Comparison of ENCODE assay signal across 11 cellular contexts in genomic region chrX:23797371-23798128, GRCh38. TPM values are rescaled to one million over a fixed set of nuclear protein-coding genes. Genes with fewer than 3 reads are reported as not detected.
DNase-seq lines count a peak whose midpoint lies in the region; ATAC-seq, FAIRE-seq and TF ChIP-seq lines count a peak whose summit lies in the region.
"Had no signal": no experiment of that assay in that cellular context is flagged by ENCODE, and none has a peak within 500 bp of the region (broad histone marks: within the 10 kb centered on the region; RNA-seq: fewer than 3 reads in every experiment).

No MANE protein-coding gene starts in this region.

- ATAC-seq in HG02610 (IDR thresholded peaks at IDR 0.05; ENCODE audit: unreplicated experiment) (no peak), HG03025 (IDR thresholded peaks at IDR 0.05; ENCODE audit: low FRiP score, unreplicated experiment) (no peak), GM18873 (IDR thresholded peaks at IDR 0.05; ENCODE audit: low FRiP score, unreplicated experiment) (no peak)
- ATAC-seq: naive thymus-derived CD4-positive, alpha-beta T cell had no signal

- H3K27ac ChIP-seq in muscle layer of duodenum (ENCODE audit: low read length): peak overlapping the region; percentile 20

- no peak for FAIRE-seq in bronchial epithelial cell (lab: Jason Lieb, UNC)

- H3K36me3 ChIP-seq in bronchial epithelial cell (ENCODE audit: control insufficient read depth, insufficient read depth, low read length): no peaks in the 10 kb centered on the region
- no peaks in the 10 kb centered on the region for H3K36me3 ChIP-seq in muscle layer of duodenum (ENCODE audit: control insufficient read depth in 1 of 2, insufficient read depth in 2 of 2, low read length in 2 of 2)
- no peaks in the 10 kb centered on the region for H3K36me3 ChIP-seq in HAP-1 (replicated peaks)

- no peak overlapping the region for H3K4me3 ChIP-seq in bronchial epithelial cell (ENCODE audit: low read depth, low read length)
- no peak overlapping the region for H3K4me3 ChIP-seq in muscle layer of duodenum (ENCODE audit: low read depth in 1 of 2, low read length in 2 of 2)
- no peak overlapping the region for H3K4me3 ChIP-seq in HAP-1

- no peaks in the 10 kb centered on the region for H3K9me3 ChIP-seq in muscle layer of duodenum (ENCODE audit: control insufficient read depth in 1 of 2, low read length in 2 of 2)
- H3K9me3 ChIP-seq in HAP-1: no peaks in the 10 kb centered on the region

- no peaks in the 10 kb centered on the region for H3K27me3 ChIP-seq in bronchial epithelial cell (ENCODE audit: control insufficient read depth, insufficient read depth, low read length)
- H3K27me3 ChIP-seq in muscle layer of duodenum (ENCODE audit: low read depth, low read length): no peaks in the 10 kb centered on the region
- H3K27me3 ChIP-seq in HAP-1 (ENCODE audit: low read depth): no peaks in the 10 kb centered on the region

- no peak for TF ChIP-seq CTCF in bronchial epithelial cell (IDR thresholded peaks at IDR 0.05; ENCODE audit: insufficient read depth, low read length, severe bottlenecking)

- DNase-seq in Caki2 (ENCODE audit: low read depth) (peak; percentile 44), HT-29 (ENCODE audit: low spot score) (peak; percentile 83), bronchial epithelial cell (ENCODE audit: low read depth) (peak; percentile 78), HAP-1 (ENCODE audit: low spot score in 2 of 2) (no peak)
- DNase-seq: activated T-cell treated with anti-CD3 and anti-CD28 coated beads, Interleukin-2, amount 50 U/mL, for 24 hours; CD4-positive, alpha-beta T cell; naive thymus-derived CD4-positive, alpha-beta T cell had no signal

- H3K4me1 ChIP-seq in muscle layer of duodenum (ENCODE audit: control insufficient read depth in 1 of 2, insufficient read depth in 2 of 2, low read length in 2 of 2): no peaks in the 10 kb centered on the region
- no peaks in the 10 kb centered on the region for H3K4me1 ChIP-seq in HAP-1

- in situ Hi-C loops in Caki2 (cut with HindIII; ENCODE audit: low pct_unique_long_range_greater_than_20kb, low sequenced_read_pairs): no loop called here
- in situ Hi-C loops in HAP-1 (cut with MboI; ENCODE audit: low sequenced_read_pairs): no loop called here

RNA-seq across cellular contexts. Expression of gene SAT1, which starts 14.6 kb away (rescaled TPM):
- 34.3 and 49.8 TPM in 2 replicates for total RNA-seq in Caki2 (2014; rRNA removed; shearing (Covaris generic); ENCODE audit: low replicate concordance)
- total RNA-seq in HT-29 (2014; rRNA removed; shearing (Covaris generic)): 70.2 and 80.5 TPM in 2 replicates
- total RNA-seq in bronchial epithelial cell: 1,193 and 1,762 TPM in 2 replicates

RNA-seq across cellular contexts. Expression of gene ACOT9, which starts 54.5 kb away (rescaled TPM):
- total RNA-seq in Caki2 (2014; rRNA removed; shearing (Covaris generic); ENCODE audit: low replicate concordance): 46.0 and 49.0 TPM in 2 replicates
- total RNA-seq in HT-29 (2014; rRNA removed; shearing (Covaris generic)): 6.1 and 6.7 TPM in 2 replicates
- 29.2 and 66.1 TPM in 2 replicates for total RNA-seq in bronchial epithelial cell

Comparison
In these comparisons a context has a peak if more than half of its experiments do, and no peak if none do; other contexts are left out.
1. DNase-seq: peak in Caki2 (single experiment), HT-29 (single experiment) and bronchial epithelial cell (single experiment); none in HAP-1 (0 of 2).
2. RNA of gene SAT1, which starts 14.6 kb away (total RNA-seq): 1,193 to 1,762 TPM in bronchial epithelial cell; 70.2 to 80.5 TPM in HT-29 and 34.3 to 49.8 TPM in Caki2; every median in the first group is over 10 times any median in the second.